ENCODE assay signal across 14 cellular contexts in the genomic region with DNA sequence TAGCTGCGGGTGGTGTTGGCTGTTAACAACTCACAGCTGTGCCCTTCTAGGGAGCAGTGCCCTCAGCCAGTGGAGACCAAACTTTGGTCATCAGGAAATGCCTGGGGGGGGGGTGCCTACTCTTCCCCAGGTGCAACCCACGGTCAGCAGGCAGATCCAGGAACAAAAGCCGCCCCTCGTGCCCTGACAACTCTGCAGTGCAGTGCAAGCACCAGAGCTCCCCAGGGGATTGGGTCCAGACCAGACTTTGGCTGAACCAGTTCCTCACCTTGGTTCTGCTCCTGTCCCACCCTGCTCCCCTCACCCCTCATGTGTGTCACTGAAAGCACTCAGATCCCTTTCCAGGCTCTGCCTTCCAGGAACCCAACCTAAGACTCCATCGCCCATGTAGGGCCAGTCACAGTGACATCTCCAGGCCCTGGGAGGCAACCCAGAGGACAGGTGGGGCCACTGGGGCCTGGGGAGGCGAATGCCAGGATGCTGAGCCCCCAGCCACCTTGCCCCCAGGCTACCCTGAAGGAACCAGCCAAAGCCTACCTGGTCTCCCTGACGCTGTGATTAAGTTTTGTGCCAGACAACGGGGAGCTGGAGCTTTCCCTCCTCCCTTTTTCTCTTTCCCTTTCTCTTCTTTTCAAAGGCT.
"Had no signal": no experiment of that assay in that cellular context is flagged by ENCODE, and none has a peak within 500 bp of the region (broad histone marks: within the 10 kb centered on the region; RNA-seq: fewer than 3 reads in every experiment).

No MANE protein-coding gene starts in this region.

- ATAC-seq: activated CD8-positive, alpha-beta T cell treated with anti-CD3 and anti-CD28 coated beads, Interleukin-2, amount 10 ng/mL, durations not matched to agents 7 days and 5 days; right cardiac atrium had no signal

- H3K4me1 ChIP-seq: heart right ventricle, left lung had no signal

- H3K9me3 Mint-ChIP-seq: neural crest cell had no signal

- FAIRE-seq: bronchial epithelial cell, endothelial cell of umbilical vein, frontal cortex, islet of Langerhans had no signal

- H3K36me3 ChIP-seq: heart right ventricle, left lung had no signal

- H3K27ac ChIP-seq: heart right ventricle, left lung had no signal

- H3K27ac Mint-ChIP-seq: activated CD8-positive, alpha-beta T cell treated with anti-CD3 and anti-CD28 coated beads, Interleukin-2, amount 10 ng/mL, durations not matched to agents 7 days and 5 days had no signal

- DNase-seq: activated CD8-positive, alpha-beta T cell treated with anti-CD3 and anti-CD28 coated beads, Interleukin-2, amount 10 ng/mL, durations not matched to agents 7 days and 5 days; activated naive CD4-positive, alpha-beta T cell treated with anti-CD3 and anti-CD28 coated beads, Interleukin-2, amount 50 U/mL, for 16 hours; heart right ventricle; right cardiac atrium; stimulated activated CD4-positive, alpha-beta T cell treated with anti-CD3 and anti-CD28 coated beads, Interleukin-2, amount 100 ng/mL, for 24 hours; stimulated activated naive CD4-positive, alpha-beta T cell treated with Interleukin-2 at 50 U/mL for 16 hours; SW 1271; trophoblast cell had no signal

- H3K4me3 ChIP-seq: heart right ventricle, left lung had no signal

- H3K4me3 Mint-ChIP-seq: activated CD8-positive, alpha-beta T cell treated with anti-CD3 and anti-CD28 coated beads, Interleukin-2, amount 10 ng/mL, durations not matched to agents 7 days and 5 days; neural crest cell had no signal
